1 cellular context compared by ENCODE assay signal in the genomic region with DNA sequence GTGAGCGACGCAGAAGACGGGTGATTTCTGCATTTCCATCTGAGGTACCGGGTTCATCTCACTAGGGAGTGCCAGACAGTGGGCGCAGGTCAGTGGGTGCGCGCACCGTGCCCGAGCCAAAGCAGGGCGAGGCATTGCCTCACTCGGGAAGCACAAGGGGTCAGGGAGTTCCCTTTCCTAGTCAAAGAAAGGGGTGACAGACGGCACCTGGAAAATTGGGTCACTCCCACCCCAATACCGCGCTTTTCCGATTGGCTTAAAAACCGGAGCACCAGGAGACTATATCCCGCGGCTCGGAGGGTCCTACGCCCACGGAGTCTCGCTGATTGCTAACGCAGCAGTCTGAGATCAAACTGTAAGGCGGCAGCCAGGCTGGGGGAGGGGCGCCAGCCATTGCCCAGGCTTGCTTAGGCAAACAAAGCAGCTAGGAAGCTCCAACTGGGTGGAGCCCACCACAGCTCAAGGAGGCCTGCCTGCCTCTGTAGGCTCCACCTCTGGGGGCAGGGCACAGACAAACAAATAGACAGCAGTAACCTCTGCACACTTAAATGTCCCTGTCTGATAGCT.
TF ChIP-seq lines count a peak whose summit lies in the region.

No MANE protein-coding gene starts in this region.

TF ChIP-seq in SK-N-SH, 30 proteins besides CTCF, POLR2A, EP300 and RAD21:
- TF ChIP-seq, protein P1, sequence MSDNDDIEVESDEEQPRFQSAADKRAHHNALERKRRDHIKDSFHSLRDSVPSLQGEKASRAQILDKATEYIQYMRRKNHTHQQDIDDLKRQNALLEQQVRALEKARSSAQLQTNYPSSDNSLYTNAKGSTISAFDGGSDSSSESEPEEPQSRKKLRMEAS (IDR thresholded peaks at IDR 0.05; ENCODE audit: low read depth): peak; percentile 27; the same call in 1 of the 2 replicates
- TF ChIP-seq TAF1 (IDR thresholded peaks at IDR 0.05; ENCODE audit: borderline replicate concordance, low read depth, low read length) (peak; percentile 51; the same call in 1 of the 2 replicates), YY1 (IDR thresholded peaks at IDR 0.05; ENCODE audit: low read depth) (0 out of 2 replicates have a peak, but pooled peaks have one; percentile 47), CHD2 (IDR thresholded peaks at IDR 0.05; ENCODE audit: low read length, partially characterized antibody) (peak; percentile 61)
